ENCODE assay signal across 8 cellular contexts in genomic region chrX:129522184-129523059, GRCh38. TPM values are rescaled to one million over a fixed set of nuclear protein-coding genes. Genes with fewer than 3 reads are reported as not detected.
DNase-seq lines count a peak whose midpoint lies in the region; ATAC-seq and TF ChIP-seq lines count a peak whose summit lies in the region.

No MANE protein-coding gene starts in this region.

- no peaks in the 10 kb centered on the region for H3K9me3 ChIP-seq in adipocyte (ENCODE audit: control insufficient read depth, low read length)

- intact Hi-C loops in Right ventricle myocardium inferior (cut with DNase I), result no loop called here
- intact Hi-C loops in cardiac septum (cut with DNase I), result no loop called here
- intact Hi-C loops in Right ventricle myocardium superior (cut with DNase I), result no loop called here

- ATAC-seq in Right ventricle myocardium inferior (peak; percentile 85), Right ventricle myocardium superior (ENCODE audit: poor library complexity) (peak; percentile 86), omental fat pad (ENCODE audit: low FRiP score) (peak; percentile 66), HG03354 (IDR thresholded peaks at IDR 0.05; ENCODE audit: poor library complexity, severe bottlenecking, unreplicated experiment) (no peak)

- TF ChIP-seq CTCF in omental fat pad (IDR thresholded peaks at IDR 0.05), result no peak

- peak overlapping the region; percentile 88 for H3K9ac ChIP-seq in adipocyte (ENCODE audit: low read length)

- DNase-seq in Right ventricle myocardium inferior (ENCODE audit: missing footprints), result peak; percentile 62
- DNase-seq in cardiac septum (ENCODE audit: low spot score), result no peak
- DNase-seq in NCI-H2171 (lab: John Stamatoyannopoulos, UW), result peak; percentile 42
- peak; percentile 87 for DNase-seq in adipocyte (ENCODE audit: low read depth)
- DNase-seq in Right ventricle myocardium superior, result peak; percentile 68
- DNase-seq in omental fat pad (ENCODE audit: low spot score), result no peak
- no peak for DNase-seq in KG1 (lab: John Stamatoyannopoulos, UW)

- H3K4me1 ChIP-seq in adipocyte (ENCODE audit: control insufficient read depth, insufficient read depth, low read length), result no peaks in the 10 kb centered on the region

- no peaks in the 10 kb centered on the region for H3K27me3 ChIP-seq in adipocyte (replicated peaks; ENCODE audit: control insufficient read depth, insufficient read depth, low read length)

- H3K36me3 ChIP-seq in adipocyte (ENCODE audit: control insufficient read depth, insufficient read depth, low read length, severe bottlenecking), result no peaks in the 10 kb centered on the region

- peak overlapping the region; percentile 86 for H3K4me3 ChIP-seq in adipocyte (ENCODE audit: low read length)

RNA-seq across cellular contexts. Expression of gene SMARCA1, which starts 0.9 kb away (rescaled TPM):
- 30.2 TPM for total RNA-seq in Right ventricle myocardium inferior
- total RNA-seq in cardiac septum, result 26.8 TPM
- total RNA-seq in Right ventricle myocardium superior, result 27.5 TPM
- 10 to 100 TPM; 26.0 to 35.4 (median 28.3) TPM for total RNA-seq in omental fat pad

RNA-seq across cellular contexts. Expression of gene OCRL, which starts 17.6 kb away (rescaled TPM):
- total RNA-seq in Right ventricle myocardium inferior, result 9.3 TPM
- 9.0 TPM for total RNA-seq in cardiac septum
- total RNA-seq in Right ventricle myocardium superior, result 9.4 TPM
- 10 to 100 TPM; 12.7 to 21.8 (median 17.8) TPM for total RNA-seq in omental fat pad

Comparison
In these comparisons a context has a peak if more than half of its experiments do, and no peak if none do; other contexts are left out.
1. DNase-seq: peak in Right ventricle myocardium inferior (single experiment), NCI-H2171 (single experiment), adipocyte (single experiment) and Right ventricle myocardium superior (single experiment); none in cardiac septum (single experiment), omental fat pad (single experiment) and KG1 (single experiment).